13 cellular contexts compared by ENCODE assay signal in the genomic region with DNA sequence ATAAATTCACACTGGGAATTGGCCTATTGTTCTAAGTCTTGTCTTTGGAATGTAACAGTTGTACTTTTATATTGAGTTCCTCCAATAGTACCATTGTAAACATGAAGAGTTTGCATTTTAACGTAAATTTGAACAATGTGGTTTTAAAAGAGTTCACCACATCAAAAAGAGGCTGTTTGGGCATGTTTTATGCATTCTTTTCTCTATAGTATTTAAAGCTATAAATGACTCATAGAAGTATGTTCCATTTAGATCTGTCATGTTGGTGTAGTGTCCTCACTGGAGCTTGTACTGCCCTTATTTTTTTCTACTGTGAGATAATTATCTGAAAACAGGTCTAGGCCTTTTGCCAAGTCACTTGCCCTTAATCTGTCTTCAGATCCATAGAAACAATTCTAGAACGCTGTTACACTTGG.
DNase-seq lines count a peak whose midpoint lies in the region; ATAC-seq and TF ChIP-seq lines count a peak whose summit lies in the region.
"Had no signal": no experiment of that assay in that cellular context is flagged by ENCODE, and none has a peak within 500 bp of the region (broad histone marks: within the 10 kb centered on the region; RNA-seq: fewer than 3 reads in every experiment).

No MANE protein-coding gene starts in this region.

- POLR2A ChIA-PET in naive thymus-derived CD8-positive, alpha-beta T cell (lab: Charles Lee): no interaction called here

- H3K4me1 ChIP-seq in right atrium auricular region: peaks cover 0 to 4% of the 10 kb centered on the region in 2 donors
- H3K4me1 ChIP-seq: BE2C, prostate gland had no signal

- DNase-seq in A172 (ENCODE audit: low spot score) (peak; percentile 59), HFF-Myc (ENCODE audit: extremely low read depth, low read depth) (peak; percentile 93), RPMI7951 (ENCODE audit: low read depth) (peak; percentile 83), fibroblast of mammary gland (ENCODE audit: low read depth) (peak; percentile 77), left cardiac atrium (no peak), right atrium auricular region (ENCODE audit: low spot score) (no peak)
- no peak for DNase-seq in activated CD4-positive, CD25-positive, alpha-beta regulatory T cell treated with anti-CD3 and anti-CD28 coated beads, Interleukin-2, amount 50 U/mL, for 72 hours
- DNase-seq in naive thymus-derived CD8-positive, alpha-beta T cell: no peak
- DNase-seq: activated CD4-positive, alpha-beta T cell treated with anti-CD3 and anti-CD28 coated beads for 1 hour; BE2C had no signal

- H3K27me3 Mint-ChIP-seq in naive thymus-derived CD8-positive, alpha-beta T cell: no peaks in the 10 kb centered on the region
- H3K27me3 Mint-ChIP-seq: activated naive CD4-positive, alpha-beta T cell treated with anti-CD3 and anti-CD28 coated beads, Interleukin-2, amount 50 U/mL, for 24 hours had no signal

- intact Hi-C loops in left cardiac atrium (cut with DNase I): no loop called here

- no peak for ATAC-seq in left cardiac atrium
- ATAC-seq in naive thymus-derived CD8-positive, alpha-beta T cell: no peak
- ATAC-seq: Panc1 had no signal

- H3K36me3 Mint-ChIP-seq in naive thymus-derived CD8-positive, alpha-beta T cell: peaks cover 0 to 37% (median 10%) of the 10 kb centered on the region in 3 donors

- H3K4me3 ChIP-seq in HFF-Myc (replicated peaks; ENCODE audit: low read depth, low read length): no peak overlapping the region
- H3K4me3 ChIP-seq in fibroblast of mammary gland (ENCODE audit: control insufficient read depth, low read depth, low read length): no peak overlapping the region
- no peak overlapping the region for H3K4me3 ChIP-seq in right atrium auricular region
- H3K4me3 ChIP-seq: prostate gland had no signal

- no peak overlapping the region for H3K27ac ChIP-seq in right atrium auricular region
- H3K27ac ChIP-seq: prostate gland had no signal

- H3K9me3 ChIP-seq in right atrium auricular region: no peaks in the 10 kb centered on the region
- H3K9me3 ChIP-seq: BE2C, prostate gland had no signal

- no peaks in the 10 kb centered on the region for H3K9me3 Mint-ChIP-seq in naive thymus-derived CD8-positive, alpha-beta T cell
- H3K9me3 Mint-ChIP-seq: activated naive CD4-positive, alpha-beta T cell treated with anti-CD3 and anti-CD28 coated beads, Interleukin-2, amount 50 U/mL, for 24 hours had no signal

- no peak for TF ChIP-seq CTCF in HFF-Myc (IDR thresholded peaks at IDR 0.05; ENCODE audit: low read depth, low read length, missing control alignments)
- no peak for TF ChIP-seq CTCF in fibroblast of mammary gland (conservative IDR thresholded peaks at IDR 0.05; ENCODE audit: control insufficient read depth, insufficient read depth, low read depth, low read length)
- TF ChIP-seq CTCF in right atrium auricular region (IDR thresholded peaks at IDR 0.05): no peak

- H3K4me3 Mint-ChIP-seq in naive thymus-derived CD8-positive, alpha-beta T cell: no peak overlapping the region
- H3K4me3 Mint-ChIP-seq: activated naive CD4-positive, alpha-beta T cell treated with anti-CD3 and anti-CD28 coated beads, Interleukin-2, amount 50 U/mL, for 24 hours had no signal

- H3K36me3 ChIP-seq in right atrium auricular region: no peaks in the 10 kb centered on the region
- H3K36me3 ChIP-seq: BE2C, prostate gland had no signal

- H3K27me3 ChIP-seq in right atrium auricular region: no peaks in the 10 kb centered on the region
- H3K27me3 ChIP-seq: BE2C had no signal

- no peak overlapping the region for H3K27ac Mint-ChIP-seq in naive thymus-derived CD8-positive, alpha-beta T cell
- H3K27ac Mint-ChIP-seq: activated naive CD4-positive, alpha-beta T cell treated with anti-CD3 and anti-CD28 coated beads, Interleukin-2, amount 50 U/mL, for 24 hours had no signal

- H3K4me1 Mint-ChIP-seq in naive thymus-derived CD8-positive, alpha-beta T cell: peaks cover 17 to 41% (median 21%) of the 10 kb centered on the region in 4 donors

Comparison
In these comparisons a context has a peak if more than half of its experiments do, and no peak if none do; other contexts are left out.
1. DNase-seq: peak in A172 (single experiment), HFF-Myc (single experiment), RPMI7951 (single experiment) and fibroblast of mammary gland (single experiment); none in left cardiac atrium (single experiment), activated CD4-positive, CD25-positive, alpha-beta regulatory T cell treated with anti-CD3 and anti-CD28 coated beads, Interleukin-2, amount 50 U/mL, for 72 hours (single experiment), right atrium auricular region (single experiment) and naive thymus-derived CD8-positive, alpha-beta T cell (0 of 10).